Comparison of ENCODE assay signal across 2 cellular contexts in genomic region chr6:44349904-44350649, GRCh38.
TF ChIP-seq lines count a peak whose summit lies in the region.

No MANE protein-coding gene starts in this region.

TF ChIP-seq in WTC11, 78 proteins besides CTCF, POLR2A, EP300 and RAD21:
- TF ChIP-seq JUN (CRISPR knock-in tag; IDR thresholded peaks at IDR 0.05) (no peak), ZNF219 (CRISPR knock-in tag; IDR thresholded peaks at IDR 0.05; ENCODE audit: borderline replicate concordance) (no peak), TEAD1 (CRISPR knock-in tag; IDR thresholded peaks at IDR 0.05) (no peak), ZNF423 (CRISPR knock-in tag; IDR thresholded peaks at IDR 0.05) (no peak)

TF ChIP-seq in HepG2, 621 proteins besides CTCF, POLR2A, EP300 and RAD21:
- TF ChIP-seq HNF4G (IDR thresholded peaks at IDR 0.05; ENCODE audit: borderline replicate concordance, low read depth, low read length) (peak; percentile 31; the same call in 1 of the 2 replicates), HNF4G (CRISPR knock-in tag; IDR thresholded peaks at IDR 0.05; ENCODE audit: borderline replicate concordance, low read depth) (no peak), DDIT3 (CRISPR knock-in tag; IDR thresholded peaks at IDR 0.05) (no peak), HDAC1 (CRISPR knock-in tag; IDR thresholded peaks at IDR 0.05) (no peak), PRDM4 (CRISPR knock-in tag; IDR thresholded peaks at IDR 0.05; ENCODE audit: borderline replicate concordance) (no peak), NFE2L2 (IDR thresholded peaks at IDR 0.05; ENCODE audit: low read length) (0 out of 2 replicates have a peak, but pooled peaks have one; percentile 18), USF2 (IDR thresholded peaks at IDR 0.05; ENCODE audit: low read depth, low read length) (no peak), USF2 (CRISPR knock-in tag; IDR thresholded peaks at IDR 0.05; ENCODE audit: borderline replicate concordance) (no peak), ZNF441 (CRISPR knock-in tag; IDR thresholded peaks at IDR 0.05; ENCODE audit: borderline replicate concordance) (no peak), ZBTB3 (CRISPR knock-in tag; IDR thresholded peaks at IDR 0.05; ENCODE audit: borderline replicate concordance, low read depth) (no peak), PAF1 (CRISPR knock-in tag; IDR thresholded peaks at IDR 0.05) (no peak), ZNF331 (CRISPR knock-in tag; IDR thresholded peaks at IDR 0.05) (no peak), JDP2 (CRISPR knock-in tag; IDR thresholded peaks at IDR 0.05; ENCODE audit: borderline replicate concordance) (no peak), HNF4A (CRISPR knock-in tag; IDR thresholded peaks at IDR 0.05) (peak; percentile 49), SNAPC4 (CRISPR knock-in tag; IDR thresholded peaks at IDR 0.05) (no peak), FOXK1 (CRISPR knock-in tag; IDR thresholded peaks at IDR 0.05; ENCODE audit: borderline replicate concordance, low read depth) (no peak)
